ENCODE assay signal across 12 cellular contexts in the genomic region with DNA sequence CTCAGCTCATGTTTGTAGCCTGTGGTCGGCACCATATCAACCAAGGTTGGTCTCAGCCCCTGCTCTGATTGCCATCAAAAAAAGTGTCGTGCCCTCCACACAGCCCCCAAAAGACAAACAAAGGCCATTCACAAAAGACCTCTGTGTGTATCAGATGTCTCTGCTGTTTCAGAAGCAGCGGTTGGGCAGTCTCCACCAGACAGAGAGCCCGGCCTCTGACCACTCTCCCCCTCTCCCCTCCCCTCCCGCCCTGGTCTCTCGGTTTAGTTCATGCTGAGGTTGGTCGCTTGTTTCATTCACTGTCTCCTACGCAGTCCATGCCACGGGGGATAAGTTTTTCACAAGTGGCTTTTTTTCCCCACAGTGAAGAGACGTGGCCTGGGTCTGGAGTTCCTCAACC. TPM values are rescaled to one million over a fixed set of nuclear protein-coding genes. Genes with fewer than 3 reads are reported as not detected.
DNase-seq lines count a peak whose midpoint lies in the region; ATAC-seq, FAIRE-seq and TF ChIP-seq lines count a peak whose summit lies in the region.
"Had no signal": no experiment of that assay in that cellular context is flagged by ENCODE, and none has a peak within 500 bp of the region (broad histone marks: within the 10 kb centered on the region; RNA-seq: fewer than 3 reads in every experiment).

No MANE protein-coding gene starts in this region.

- H3K4me2 ChIP-seq in HepG2 (ENCODE audit: low read depth, low read length): peak overlapping the region; percentile 88

- intact Hi-C loops in HepG2 (cut with micrococcal nuclease; ENCODE audit: unreplicated experiment): loop anchor here (5.0 kb wide), 1 partner anchor 64 kb away; the partner anchor contains the start of gene CCSAP

- H2AFZ ChIP-seq in HepG2 (ENCODE audit: low read length): no peak overlapping the region

- H3K9me3 Mint-ChIP-seq in activated naive CD8-positive, alpha-beta T cell treated with anti-CD3 and anti-CD28 coated beads for 36 hours: no peaks in the 10 kb centered on the region
- H3K9me3 Mint-ChIP-seq in stimulated activated effector memory CD8-positive, alpha-beta T cell treated with anti-CD3 and anti-CD28 coated beads, Interleukin-12 subunit alpha, Interleukin-12 subunit beta, amount 100 ng/mL, for 72 hours: no peaks in the 10 kb centered on the region

- TF ChIP-seq RAD21 in HepG2 (CRISPR knock-in tag; IDR thresholded peaks at IDR 0.05): no peak

- peaks cover 83% of the 10 kb centered on the region for H3K27me3 Mint-ChIP-seq in activated naive CD8-positive, alpha-beta T cell treated with anti-CD3 and anti-CD28 coated beads for 36 hours

- no peak for TF ChIP-seq CTCF in HepG2 (CRISPR knock-in tag; IDR thresholded peaks at IDR 0.05)

- DNase-seq in NCI-H146 (lab: John Stamatoyannopoulos, UW) (peak; percentile 53), NCI-H146 treated with DMSO at 0.1 percent for 48 hours (lab: John Stamatoyannopoulos, UW; ENCODE audit: unreplicated experiment) (no peak), HepG2 (ENCODE audit: low spot score) (peak; percentile 89), DMS153 (lab: John Stamatoyannopoulos, UW) (no peak)
- DNase-seq in activated naive CD8-positive, alpha-beta T cell treated with anti-CD3 and anti-CD28 coated beads for 36 hours: no peak
- no peak for DNase-seq in stimulated activated effector memory CD8-positive, alpha-beta T cell treated with anti-CD3 and anti-CD28 coated beads, Interleukin-12 subunit alpha, Interleukin-12 subunit beta, amount 100 ng/mL, for 72 hours (ENCODE audit: low spot score in 2 of 2)
- no peak for DNase-seq in stimulated activated CD4-positive, alpha-beta T cell treated with anti-CD3 and anti-CD28 coated beads, Interleukin-4, amount 100 ng/mL, for 24 hours
- DNase-seq: 8988T, erythroblast, midbrain, NCI-H524 treated with DMSO at 0.1 percent for 48 hours had no signal

- 0% methylated on average over 8 of the region's 10 CpGs for WGBS in HepG2 (ENCODE audit: low lambda C conversion rate)

- H3K27ac ChIP-seq in HepG2 (ENCODE audit: extremely low read length, insufficient read depth, low read length): no peak overlapping the region

- ATAC-seq in HepG2: peak; percentile 72
- ATAC-seq in stimulated activated effector memory CD8-positive, alpha-beta T cell treated with anti-CD3 and anti-CD28 coated beads, Interleukin-12 subunit alpha, Interleukin-12 subunit beta, amount 100 ng/mL, for 72 hours: no peak
- ATAC-seq in HG02588 (IDR thresholded peaks at IDR 0.05; ENCODE audit: unreplicated experiment): no peak

- no peaks in the 10 kb centered on the region for H3K79me2 ChIP-seq in HepG2 (ENCODE audit: insufficient read depth, low read length)

- no peaks in the 10 kb centered on the region for H4K20me1 ChIP-seq in HepG2 (ENCODE audit: insufficient read depth, low read length)

- peaks cover 83% of the 10 kb centered on the region for H3K4me1 ChIP-seq in HepG2 (ENCODE audit: insufficient read depth, low read length)

- no peak overlapping the region for H3K9ac ChIP-seq in HepG2 (ENCODE audit: insufficient read depth, low read depth, low read length)

- TF ChIP-seq EP300 in HepG2 (IDR thresholded peaks at IDR 0.05; ENCODE audit: low read depth in 2 of 2, low read length in 2 of 2) (peak in 1 of 2 experiments; percentile 52; a peak in 1 of 4 replicates), HepG2 (CRISPR knock-in tag; IDR thresholded peaks at IDR 0.05; ENCODE audit: borderline replicate concordance) (no peak)

- H3K36me3 Mint-ChIP-seq in activated naive CD8-positive, alpha-beta T cell treated with anti-CD3 and anti-CD28 coated beads for 36 hours: no peaks in the 10 kb centered on the region
- no peaks in the 10 kb centered on the region for H3K36me3 Mint-ChIP-seq in stimulated activated effector memory CD8-positive, alpha-beta T cell treated with anti-CD3 and anti-CD28 coated beads, Interleukin-12 subunit alpha, Interleukin-12 subunit beta, amount 100 ng/mL, for 72 hours

- H3K9me3 ChIP-seq in HepG2 (ENCODE audit: low read length): no peaks in the 10 kb centered on the region

- peak overlapping the region; percentile 49 to 66 (median 51); a peak in 5 of 6 replicates for H3K4me3 ChIP-seq in HepG2 (replicated peaks in 1 of 3; ENCODE audit: insufficient read depth in 1 of 3, low read depth in 2 of 3, low read length in 3 of 3)

- no peak for TF ChIP-seq POLR2A in HepG2 (IDR thresholded peaks at IDR 0.05; ENCODE audit: insufficient read depth in 1 of 2, low read depth in 2 of 2, low read length in 2 of 2)

- in situ Hi-C loops in HepG2 (cut with HindIII; ENCODE audit: extremely low pct_ligation_motif_present, low pct_unique_long_range_greater_than_20kb): no loop called here

- peaks cover 15% of the 10 kb centered on the region for H3K4me1 Mint-ChIP-seq in activated naive CD8-positive, alpha-beta T cell treated with anti-CD3 and anti-CD28 coated beads for 36 hours
- peaks cover 26% of the 10 kb centered on the region for H3K4me1 Mint-ChIP-seq in stimulated activated effector memory CD8-positive, alpha-beta T cell treated with anti-CD3 and anti-CD28 coated beads, Interleukin-12 subunit alpha, Interleukin-12 subunit beta, amount 100 ng/mL, for 72 hours

- no peaks in the 10 kb centered on the region for H3K36me3 ChIP-seq in HepG2 (replicated peaks in 1 of 2; ENCODE audit: control insufficient read depth in 1 of 2, insufficient read depth in 2 of 2, low read length in 2 of 2)

- peak overlapping the region; percentile 60 for H3K4me3 Mint-ChIP-seq in activated naive CD8-positive, alpha-beta T cell treated with anti-CD3 and anti-CD28 coated beads for 36 hours
- peak overlapping the region; percentile 61 for H3K4me3 Mint-ChIP-seq in stimulated activated effector memory CD8-positive, alpha-beta T cell treated with anti-CD3 and anti-CD28 coated beads, Interleukin-12 subunit alpha, Interleukin-12 subunit beta, amount 100 ng/mL, for 72 hours

- peaks cover 0 to 4% of the 10 kb centered on the region in 2 experiments; a peak in 1 of 5 replicates for H3K27me3 ChIP-seq in HepG2 (ENCODE audit: control insufficient read depth in 1 of 2, insufficient read depth in 2 of 2, low read length in 2 of 2)

- CTCF ChIA-PET in HepG2 (lab: Yijun Ruan, JAX; ENCODE audit: low intra/inter-chr PET ratio, low total read pairs): no interaction called here

- peak; percentile 81 for FAIRE-seq in HepG2 (lab: Jason Lieb, UNC)

- BruUV-seq in HepG2 (replicated peaks; lab: Mats Ljungman, UMichigan): no TSS peak

- no peak overlapping the region for H3K27ac Mint-ChIP-seq in activated naive CD8-positive, alpha-beta T cell treated with anti-CD3 and anti-CD28 coated beads for 36 hours
- H3K27ac Mint-ChIP-seq in stimulated activated effector memory CD8-positive, alpha-beta T cell treated with anti-CD3 and anti-CD28 coated beads, Interleukin-12 subunit alpha, Interleukin-12 subunit beta, amount 100 ng/mL, for 72 hours: no peak overlapping the region

- POLR2A ChIA-PET in HepG2 (lab: Yijun Ruan, JAX): no interaction called here

TF ChIP-seq in HepG2, 621 proteins besides CTCF, POLR2A, EP300 and RAD21 (continues in another document):
- 0 out of 2 replicates have a peak, but pooled peaks have one; percentile 48 for TF ChIP-seq FOXP4 (CRISPR knock-in tag; IDR thresholded peaks at IDR 0.05)

RNA-seq across cellular contexts. Expression of gene ACTA1, which starts 27.1 kb away (rescaled TPM):
- not detected for total RNA-seq in activated naive CD8-positive, alpha-beta T cell treated with anti-CD3 and anti-CD28 coated beads for 36 hours
- total RNA-seq in HepG2 (2016; rRNA removed; fragmentation: Illumina TruSeq; extraction: Trizol): 5.2 and 5.9 TPM in 2 replicates
- total RNA-seq in HepG2 (2016; cell fraction: cytosol; rRNA removed; fragmentation: Illumina TruSeq; extraction: Trizol; ENCODE audit: low read depth): 5.1 and 5.2 TPM in 2 replicates
- total RNA-seq in HepG2 (2016; cell fraction: insoluble cytoplasmic fraction; rRNA removed; fragmentation: Illumina TruSeq; extraction: Trizol): 5.5 TPM in 2 replicates
- total RNA-seq in HepG2 (2016; cell fraction: membrane; rRNA removed; fragmentation: Illumina TruSeq; extraction: Trizol): 5.3 and 6.0 TPM in 2 replicates
- 3.9 and 5.9 TPM in 2 replicates for total RNA-seq in HepG2 (2016; cell fraction: nucleus; rRNA removed; fragmentation: Illumina TruSeq; extraction: Trizol)
- polyA plus RNA-seq in HepG2 (2011; rRNA removed): 1.4 and 3.0 TPM in 2 replicates
- polyA plus RNA-seq in HepG2 (2011; cell fraction: cytosol; rRNA removed): 1.6 and 1.8 TPM in 2 replicates
- 3.8 and 5.9 TPM in 2 replicates for polyA plus RNA-seq in HepG2 (2011; cell fraction: nucleus; rRNA removed)
- polyA plus RNA-seq in HepG2 (2012): 0.86 and 1.1 TPM in 2 replicates
- 11.4 and 12.1 TPM in 2 replicates for polyA plus RNA-seq in HepG2 (2016; cell fraction: cytosol; fragmentation: Illumina TruSeq; extraction: Trizol; ENCODE audit: low read depth)
- 11.6 and 13.4 TPM in 2 replicates for polyA plus RNA-seq in HepG2 (2016; cell fraction: insoluble cytoplasmic fraction; fragmentation: Illumina TruSeq; extraction: Trizol; ENCODE audit: low read depth)
- polyA plus RNA-seq in HepG2 (2016; cell fraction: membrane; fragmentation: Illumina TruSeq; extraction: Trizol; ENCODE audit: low read depth): 11.0 and 11.7 TPM in 2 replicates
- polyA plus RNA-seq in HepG2 (2016; cell fraction: nucleus; fragmentation: Illumina TruSeq; extraction: Trizol; ENCODE audit: insufficient read depth, low read depth): 15.3 and 15.9 TPM in 2 replicates
- polyA minus RNA-seq in HepG2 (2011; rRNA and poly(A)+ RNA removed; ENCODE audit: low replicate concordance): 1.9 TPM in 1 of 2 replicates, not detected in the other
- 0.79 and 3.4 TPM in 2 replicates for polyA minus RNA-seq in HepG2 (2011; cell fraction: cytosol; rRNA and poly(A)+ RNA removed)
- polyA minus RNA-seq in HepG2 (2011; cell fraction: nucleus; rRNA and poly(A)+ RNA removed): 0.39 and 0.99 TPM in 2 replicates

Comparison
In these comparisons a context has a peak if more than half of its experiments do, and no peak if none do; other contexts are left out.
1. DNase-seq: peak in NCI-H146 (single experiment) and HepG2 (single experiment); none in NCI-H146 treated with DMSO at 0.1 percent for 48 hours (single experiment), activated naive CD8-positive, alpha-beta T cell treated with anti-CD3 and anti-CD28 coated beads for 36 hours (single experiment), stimulated activated effector memory CD8-positive, alpha-beta T cell treated with anti-CD3 and anti-CD28 coated beads, Interleukin-12 subunit alpha, Interleukin-12 subunit beta, amount 100 ng/mL, for 72 hours (0 of 2), DMS153 (single experiment) and stimulated activated CD4-positive, alpha-beta T cell treated with anti-CD3 and anti-CD28 coated beads, Interleukin-4, amount 100 ng/mL, for 24 hours (single experiment).